9 cellular contexts compared by ENCODE assay signal in genomic region chr15:31228980-31229826, GRCh38.
DNase-seq lines count a peak whose midpoint lies in the region; TF ChIP-seq lines count a peak whose summit lies in the region.
"Had no signal": no experiment of that assay in that cellular context is flagged by ENCODE, and none has a peak within 500 bp of the region (broad histone marks: within the 10 kb centered on the region; RNA-seq: fewer than 3 reads in every experiment).

No MANE protein-coding gene starts in this region.

- POLR2A ChIA-PET in HEK293 (lab: Yijun Ruan, JAX) = no interaction called here

- CTCF ChIA-PET in HEK293 (lab: Yijun Ruan, JAX) = interaction anchor here (0.6 kb wide), 1 partner anchor 183 kb away, joined by 3 read pairs; no protein-coding TSS in a partner anchor

- no peaks in the 10 kb centered on the region for H3K4me1 ChIP-seq in HEK293 (ENCODE audit: control insufficient read depth, insufficient read depth, low read length)

- H3K4me3 ChIP-seq in HEK293 (ENCODE audit: low read depth, low read length) = no peak overlapping the region

- no peak for TF ChIP-seq CTCF in HEK293 (tag by site-specific recombination; IDR thresholded peaks at IDR 0.05)

- no peaks in the 10 kb centered on the region for H3K36me3 ChIP-seq in HEK293 (ENCODE audit: control insufficient read depth in 2 of 2, insufficient read depth in 1 of 2, low read length in 2 of 2)

- no peak overlapping the region for H3K27ac ChIP-seq in HEK293 (ENCODE audit: extremely low read depth, low read depth, low read length)

- H3K9me3 ChIP-seq in HEK293 (ENCODE audit: control insufficient read depth, insufficient read depth, low read depth, low read length) = no peaks in the 10 kb centered on the region

- DNase-seq in NCI-H345 (lab: John Stamatoyannopoulos, UW) (peak; percentile 5), NCI-H345 treated with DMSO at 0.1 percent for 48 hours (lab: John Stamatoyannopoulos, UW; ENCODE audit: unreplicated experiment) (no peak), NCI-H82 (lab: John Stamatoyannopoulos, UW) (peak; percentile 73), renal cortical epithelial cell (ENCODE audit: low read depth) (peak; percentile 22), CD1c-positive myeloid dendritic cell (ENCODE audit: extremely low spot score) (no peak), Kasumi-1 (lab: John Stamatoyannopoulos, UW) (no peak), T1000 (lab: John Stamatoyannopoulos, UW) (no peak)
- DNase-seq: stimulated activated CD4-positive, alpha-beta T cell treated with anti-CD3 and anti-CD28 coated beads, Interleukin-4, amount 100 ng/mL, for 1 hour had no signal

TF ChIP-seq in HEK293, 187 proteins besides CTCF, POLR2A, EP300 and RAD21:
- peak; percentile 73 for TF ChIP-seq GLIS1 (tag by site-specific recombination; IDR thresholded peaks at IDR 0.05)
- no peak for TF ChIP-seq ZNF677 (tag by site-specific recombination; IDR thresholded peaks at IDR 0.05)
- peak; percentile 46 for TF ChIP-seq ZIC2 (tag by site-specific recombination; IDR thresholded peaks at IDR 0.05)
- TF ChIP-seq SCRT1 (tag by site-specific recombination; IDR thresholded peaks at IDR 0.05; ENCODE audit: borderline replicate concordance) = no peak
- TF ChIP-seq GLIS2 (tag by site-specific recombination; IDR thresholded peaks at IDR 0.05) = peak; percentile 31; the same call in 1 of the 2 replicates
- TF ChIP-seq ZBTB17 (tag by site-specific recombination; IDR thresholded peaks at IDR 0.05) = peak; percentile 35; the same call in 1 of the 2 replicates
- TF ChIP-seq ZBTB20 (tag by site-specific recombination; IDR thresholded peaks at IDR 0.05) = no peak

Comparison
In these comparisons a context has a peak if more than half of its experiments do, and no peak if none do; other contexts are left out.
1. DNase-seq: peak in NCI-H345 (single experiment), NCI-H82 (single experiment) and renal cortical epithelial cell (single experiment); none in NCI-H345 treated with DMSO at 0.1 percent for 48 hours (single experiment), CD1c-positive myeloid dendritic cell (single experiment), Kasumi-1 (0 of 2) and T1000 (single experiment).